ENCODE assay signal across 23 cellular contexts in genomic region chr2:23041443-23041842, GRCh38.
"Had no signal": no experiment of that assay in that cellular context is flagged by ENCODE, and none has a peak within 500 bp of the region (broad histone marks: within the 10 kb centered on the region; RNA-seq: fewer than 3 reads in every experiment).

No MANE protein-coding gene starts in this region.

- H3K9ac ChIP-seq: neural progenitor cell had no signal

- H3K36me3 ChIP-seq: neural progenitor cell, sigmoid colon, SJSA1, stomach, transverse colon had no signal

- H3K27ac Mint-ChIP-seq: activated CD4-positive, alpha-beta memory T cell treated with anti-CD3 and anti-CD28 coated beads for 36 hours; activated naive CD8-positive, alpha-beta T cell treated with anti-CD3 and anti-CD28 coated beads, Interleukin-2, amount 50 U/mL, for 24 hours; dendritic cell treated with granulocyte-macrophage colony-stimulating factor and Interleukin-4, amounts not matched to agents 40 ng/mL and 50 ng/mL, for 4 days; memory B cell; naive thymus-derived CD8-positive, alpha-beta T cell; neural progenitor cell had no signal

- H3K4me2 ChIP-seq: neural progenitor cell had no signal

- H2AFZ ChIP-seq: neural progenitor cell had no signal

- H3K4me3 Mint-ChIP-seq: activated CD4-positive, alpha-beta memory T cell treated with anti-CD3 and anti-CD28 coated beads for 36 hours; activated naive CD8-positive, alpha-beta T cell treated with anti-CD3 and anti-CD28 coated beads, Interleukin-2, amount 50 U/mL, for 24 hours; activated T-cell treated with anti-CD3 and anti-CD28 coated beads, Interleukin-2, amount 50 U/mL, for 72 hours; dendritic cell treated with granulocyte-macrophage colony-stimulating factor and Interleukin-4, amounts not matched to agents 40 ng/mL and 50 ng/mL, for 4 days; memory B cell; naive thymus-derived CD8-positive, alpha-beta T cell; neural progenitor cell had no signal

- H3K27me3 Mint-ChIP-seq: activated CD4-positive, alpha-beta memory T cell treated with anti-CD3 and anti-CD28 coated beads for 36 hours; dendritic cell treated with granulocyte-macrophage colony-stimulating factor and Interleukin-4, amounts not matched to agents 40 ng/mL and 50 ng/mL, for 4 days; memory B cell had no signal

- H3K27ac ChIP-seq: body of pancreas, foreskin keratinocyte, neural progenitor cell, SJSA1, transverse colon had no signal

- H3K36me3 Mint-ChIP-seq: activated CD4-positive, alpha-beta memory T cell treated with anti-CD3 and anti-CD28 coated beads for 36 hours; memory B cell; naive thymus-derived CD8-positive, alpha-beta T cell; neural progenitor cell had no signal

- H3K4me1 ChIP-seq: body of pancreas, foreskin keratinocyte, neural progenitor cell, sigmoid colon, SJSA1, stomach, transverse colon had no signal

- ATAC-seq: activated naive CD8-positive, alpha-beta T cell treated with anti-CD3 and anti-CD28 coated beads, Interleukin-2, amount 50 U/mL, for 24 hours; activated T-cell treated with anti-CD3 and anti-CD28 coated beads, Interleukin-2, amount 50 U/mL, for 72 hours; foreskin keratinocyte; naive thymus-derived CD8-positive, alpha-beta T cell had no signal

- H3K9me3 ChIP-seq: body of pancreas, sigmoid colon, SJSA1, stomach, transverse colon had no signal

- DNase-seq: activated CD4-positive, alpha-beta memory T cell treated with anti-CD3 and anti-CD28 coated beads for 36 hours; activated CD4-positive, alpha-beta T cell treated with anti-CD3 and anti-CD28 coated beads for 4 hours; activated CD4-positive, CD25-positive, alpha-beta regulatory T cell; activated effector memory CD4-positive, alpha-beta T cell treated with Interleukin-2 at 50 U/mL for 16 hours; activated naive CD4-positive, alpha-beta T cell treated with anti-CD3 and anti-CD28 coated beads, Interleukin-2, amount 50 U/mL, for 16 hours; activated naive CD8-positive, alpha-beta T cell treated with anti-CD3 and anti-CD28 coated beads, Interleukin-2, amount 50 U/mL, for 24 hours; activated T-cell treated with anti-CD3 and anti-CD28 coated beads, Interleukin-2, amount 50 U/mL, for 72 hours; effector CD4-positive, alpha-beta T cell; erythroblast; foreskin keratinocyte; hypothalamus; left ventricle myocardium superior; naive thymus-derived CD8-positive, alpha-beta T cell; sigmoid colon; stimulated activated CD4-positive, alpha-beta T cell treated with anti-CD3 and anti-CD28 coated beads, Interleukin-4, amount 100 ng/mL, for 4 hours; stomach; T-helper 9 cell; transverse colon had no signal

- H3K4me1 Mint-ChIP-seq: activated naive CD8-positive, alpha-beta T cell treated with anti-CD3 and anti-CD28 coated beads, Interleukin-2, amount 50 U/mL, for 24 hours; memory B cell had no signal

- H3K9me3 Mint-ChIP-seq: activated CD4-positive, alpha-beta memory T cell treated with anti-CD3 and anti-CD28 coated beads for 36 hours; activated naive CD8-positive, alpha-beta T cell treated with anti-CD3 and anti-CD28 coated beads, Interleukin-2, amount 50 U/mL, for 24 hours; dendritic cell treated with granulocyte-macrophage colony-stimulating factor and Interleukin-4, amounts not matched to agents 40 ng/mL and 50 ng/mL, for 4 days; neural progenitor cell had no signal

- H3K4me3 ChIP-seq: body of pancreas, neural progenitor cell, sigmoid colon, SJSA1, stomach, transverse colon had no signal

- H3K27me3 ChIP-seq: body of pancreas, foreskin keratinocyte, neural progenitor cell, sigmoid colon, SJSA1, stomach, transverse colon had no signal
